ENCODE assay signal across 8 cellular contexts in genomic region chr6:106973018-106973840, GRCh38. TPM values are rescaled to one million over a fixed set of nuclear protein-coding genes. Genes with fewer than 3 reads are reported as not detected.
DNase-seq lines count a peak whose midpoint lies in the region; ATAC-seq, FAIRE-seq and TF ChIP-seq lines count a peak whose summit lies in the region.

No MANE protein-coding gene starts in this region.

- DNase-seq in A549 (ENCODE audit: low read depth in 1 of 2, low spot score in 1 of 2) (peak in 1 of 2 experiments; percentile 33), HK-2 (ENCODE audit: unreplicated experiment) (peak; percentile 35), ascending aorta (ENCODE audit: low spot score in 2 of 2) (no peak), upper lobe of left lung (peak; percentile 45 to 82), DMS114 treated with DMSO at 0.1 percent for 48 hours (lab: John Stamatoyannopoulos, UW; ENCODE audit: unreplicated experiment) (no peak)

- H3K27me3 ChIP-seq in ascending aorta (peaks cover 5% of the 10 kb centered on the region), liver (ENCODE audit: control insufficient read depth in 4 of 4, insufficient read depth in 4 of 4, low read length in 3 of 4) (peaks cover 0 to 7% (median 1%) of the 10 kb centered on the region in 4 donors), upper lobe of left lung (peaks cover 0 to 26% (median 12%) of the 10 kb centered on the region in 4 donors)

- TF ChIP-seq RAD21 in A549 (conservative IDR thresholded peaks at IDR 0.05 in 1 of 2, IDR thresholded peaks at IDR 0.05 in 1 of 2): no peak
- no peak for TF ChIP-seq RAD21 in liver (IDR thresholded peaks at IDR 0.05)

- POLR2A ChIA-PET in A549 (lab: Yijun Ruan, JAX): interaction anchor here (1.0 kb wide), 3 partner anchors 104 to 364 kb away, joined by 3 to 7 read pairs (median 3); no protein-coding TSS in a partner anchor

- H3K4me3 ChIP-seq in A549 (peak overlapping the region; percentile 99), ascending aorta (peak overlapping the region; percentile 7 to 68), liver (ENCODE audit: low read depth in 1 of 3, low read length in 3 of 3) (peak overlapping the region in 2 of 3 donors; percentile 55 to 88), upper lobe of left lung (peak overlapping the region; percentile 5 to 69 (median 62))

- H3K36me3 ChIP-seq in ascending aorta (no peaks in the 10 kb centered on the region), liver (ENCODE audit: control insufficient read depth in 4 of 4, insufficient read depth in 3 of 4, low read depth in 1 of 4, low read length in 3 of 4) (no peaks in the 10 kb centered on the region), upper lobe of left lung (no peaks in the 10 kb centered on the region)

- H3K9ac ChIP-seq in liver (ENCODE audit: low read depth in 1 of 2, low read length in 2 of 2): no peak overlapping the region

- WGBS in A549 (ENCODE audit: missing lambda C conversion rate): 24% methylated on average over 24 of the region's 50 CpGs
- 6% methylated on average over 50 of the region's 50 CpGs for WGBS in liver
- 4 to 7% methylated on average over 27 to 50 of the region's 50 CpGs for WGBS in upper lobe of left lung, 2 donors

- peak overlapping the region; percentile 95 to 99 for H3K27ac ChIP-seq in A549
- no peak overlapping the region for H3K27ac ChIP-seq in ascending aorta
- no peak overlapping the region for H3K27ac ChIP-seq in liver (ENCODE audit: low read depth in 1 of 2, low read length in 2 of 2)
- H3K27ac ChIP-seq in upper lobe of left lung: peak overlapping the region in 1 of 4 donors; percentile 77

- intact Hi-C loops in ascending aorta (cut with DNase I): loop anchor here (10.0 kb wide), 1 partner anchor 528 kb away; no protein-coding TSS in a partner anchor

- H3K4me1 ChIP-seq in A549 (peaks cover 18% of the 10 kb centered on the region), ascending aorta (peaks cover 10 to 15% of the 10 kb centered on the region in 2 donors), liver (ENCODE audit: control insufficient read depth in 4 of 4, insufficient read depth in 4 of 4, low read length in 3 of 4) (peaks cover 10 to 16% (median 12%) of the 10 kb centered on the region in 4 donors), upper lobe of left lung (peaks cover 19 to 33% (median 22%) of the 10 kb centered on the region in 4 donors)

- TF ChIP-seq CTCF in A549 (IDR thresholded peaks at IDR 0.05) (no peak), ascending aorta (IDR thresholded peaks at IDR 0.05) (no peak), liver (IDR thresholded peaks at IDR 0.05; ENCODE audit: low read depth, low read length, missing input control) (no peak), upper lobe of left lung (IDR thresholded peaks at IDR 0.05) (no peak)

- ATAC-seq in A549 (peak; percentile 9 to 28; a peak in 4 of 6 replicates), upper lobe of left lung (ENCODE audit: low FRiP score in 2 of 2) (peak; percentile 38 to 40), GM21576 (IDR thresholded peaks at IDR 0.05; ENCODE audit: unreplicated experiment) (no peak), GM18858 (IDR thresholded peaks at IDR 0.05; ENCODE audit: unreplicated experiment) (no peak)

- CTCF ChIA-PET in A549 (lab: Yijun Ruan, JAX): interaction anchor here (1.0 kb wide), 1 partner anchor 61 kb away, joined by 3 read pairs; no protein-coding TSS in a partner anchor

- H3K9me3 ChIP-seq in A549 (no peaks in the 10 kb centered on the region), ascending aorta (no peaks in the 10 kb centered on the region), liver (ENCODE audit: control insufficient read depth in 4 of 4, low read length in 3 of 4) (no peaks in the 10 kb centered on the region), upper lobe of left lung (no peaks in the 10 kb centered on the region)

- TF ChIP-seq POLR2A in A549 (IDR thresholded peaks at IDR 0.05; ENCODE audit: low read length): no peak
- TF ChIP-seq POLR2A in upper lobe of left lung (IDR thresholded peaks at IDR 0.05): no peak

- peak overlapping the region; percentile 74 for H3K4me2 ChIP-seq in A549

- TF ChIP-seq EP300 in A549 (IDR thresholded peaks at IDR 0.05) (no peak), upper lobe of left lung (IDR thresholded peaks at IDR 0.05) (no peak)

- FAIRE-seq in A549 (lab: Jason Lieb, UNC): no peak

TF ChIP-seq in A549, 52 proteins besides CTCF, POLR2A, EP300 and RAD21:
- TF ChIP-seq TP53 (CRISPR knock-in tag; IDR thresholded peaks at IDR 0.05) (no peak), PBX3 (IDR thresholded peaks at IDR 0.05) (no peak), HOXB5 (CRISPR knock-in tag; IDR thresholded peaks at IDR 0.05) (no peak), FOSL2 (IDR thresholded peaks at IDR 0.05) (no peak), FOSL2 (CRISPR knock-in tag; IDR thresholded peaks at IDR 0.05) (no peak), ZSCAN20 (CRISPR knock-in tag; IDR thresholded peaks at IDR 0.05) (no peak), RNF2 (IDR thresholded peaks at IDR 0.05; ENCODE audit: borderline replicate concordance, low read depth) (0 out of 2 replicates have a peak, but pooled peaks have one; percentile 53)
- TF ChIP-seq, protein P1, sequence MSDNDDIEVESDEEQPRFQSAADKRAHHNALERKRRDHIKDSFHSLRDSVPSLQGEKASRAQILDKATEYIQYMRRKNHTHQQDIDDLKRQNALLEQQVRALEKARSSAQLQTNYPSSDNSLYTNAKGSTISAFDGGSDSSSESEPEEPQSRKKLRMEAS (IDR thresholded peaks at IDR 0.05): no peak

TF ChIP-seq in liver, 16 proteins besides CTCF, POLR2A, EP300 and RAD21:
- TF ChIP-seq HNF4A (conservative IDR thresholded peaks at IDR 0.05): no peak

RNA-seq across cellular contexts. Expression of gene CD24, which starts 1.3 kb away (rescaled TPM):
- 250 and 284 TPM in 2 replicates for polyA plus RNA-seq in A549 (2011; rRNA removed)
- 100 and 123 TPM in 2 replicates for polyA plus RNA-seq in A549 (2012; cell fraction: cytosol; rRNA removed)
- polyA plus RNA-seq in A549 (2012; cell fraction: nucleus; rRNA removed): 54.6 and 63.6 TPM in 2 replicates
- polyA plus RNA-seq in A549 (2017; fragmentation: RNase III; extraction: RNeasy Plus Mini Kit Qiagen cat#74134 plus additional on column Dnase treatment): 483 to 602 TPM (median 575 TPM) in 3 replicates
- polyA minus RNA-seq in A549 (2011; rRNA and poly(A)+ RNA removed): 107 and 118 TPM in 2 replicates
- not detected for total RNA-seq in ascending aorta
- 10 to 100 TPM; 14.2 to 84.6 TPM for total RNA-seq in liver
- 10 to 100 TPM; 14.4 to 15.0 TPM for polyA plus RNA-seq in liver
- total RNA-seq in upper lobe of left lung: 100 to 1,000 TPM in 1 of 6 donors, 10 to 100 TPM in 5; 24.2 to 231 (median 43.8) TPM

RNA-seq across cellular contexts. Expression of gene MTRES1, which starts 54.8 kb away (rescaled TPM):
- 7.5 and 11.8 TPM in 2 replicates for polyA plus RNA-seq in A549 (2011; rRNA removed)
- polyA plus RNA-seq in A549 (2012; cell fraction: cytosol; rRNA removed): 3.5 and 4.1 TPM in 2 replicates
- 2.3 and 3.5 TPM in 2 replicates for polyA plus RNA-seq in A549 (2012; cell fraction: nucleus; rRNA removed)
- polyA plus RNA-seq in A549 (2017; fragmentation: RNase III; extraction: RNeasy Plus Mini Kit Qiagen cat#74134 plus additional on column Dnase treatment): 12.1 to 13.8 TPM (median 12.6 TPM) in 3 replicates
- polyA minus RNA-seq in A549 (2011; rRNA and poly(A)+ RNA removed): 0.78 and 2.6 TPM in 2 replicates
- not detected for total RNA-seq in ascending aorta
- 1 to 10 TPM; 7.4 to 7.9 TPM for total RNA-seq in liver
- 10 to 100 TPM; 14.9 to 23.5 TPM for polyA plus RNA-seq in liver
- total RNA-seq in upper lobe of left lung: 10 to 100 TPM in 5 of 6 donors, 1 to 10 TPM in 1; 3.6 to 40.9 (median 12.1) TPM

Comparison
In these comparisons a context has a peak if more than half of its experiments do, and no peak if none do; other contexts are left out.
1. ATAC-seq: peak in A549 (2 of 2) and upper lobe of left lung (2 of 2); none in GM21576 (single experiment) and GM18858 (single experiment).
2. DNase-seq: peak in HK-2 (single experiment) and upper lobe of left lung (2 of 2); none in ascending aorta (0 of 2) and DMS114 treated with DMSO at 0.1 percent for 48 hours (single experiment).
3. H3K27ac ChIP-seq: peak in A549 (2 of 2); none in ascending aorta (0 of 2) and liver (0 of 2).
4. H3K4me3 ChIP-seq: peak in every context shown above with its lines; median percentile 99 in A549; 72 in liver; 62 in upper lobe of left lung; 38 in ascending aorta.
5. RNA of gene CD24, which starts 1.3 kb away (total RNA-seq): 14.2 to 84.6 TPM in liver and 24.2 to 231 TPM in upper lobe of left lung; not detected in ascending aorta (single experiment); every median in the first group is over 10 times any median in the second.